ENCODE assay signal across 19 cellular contexts in the genomic region with DNA sequence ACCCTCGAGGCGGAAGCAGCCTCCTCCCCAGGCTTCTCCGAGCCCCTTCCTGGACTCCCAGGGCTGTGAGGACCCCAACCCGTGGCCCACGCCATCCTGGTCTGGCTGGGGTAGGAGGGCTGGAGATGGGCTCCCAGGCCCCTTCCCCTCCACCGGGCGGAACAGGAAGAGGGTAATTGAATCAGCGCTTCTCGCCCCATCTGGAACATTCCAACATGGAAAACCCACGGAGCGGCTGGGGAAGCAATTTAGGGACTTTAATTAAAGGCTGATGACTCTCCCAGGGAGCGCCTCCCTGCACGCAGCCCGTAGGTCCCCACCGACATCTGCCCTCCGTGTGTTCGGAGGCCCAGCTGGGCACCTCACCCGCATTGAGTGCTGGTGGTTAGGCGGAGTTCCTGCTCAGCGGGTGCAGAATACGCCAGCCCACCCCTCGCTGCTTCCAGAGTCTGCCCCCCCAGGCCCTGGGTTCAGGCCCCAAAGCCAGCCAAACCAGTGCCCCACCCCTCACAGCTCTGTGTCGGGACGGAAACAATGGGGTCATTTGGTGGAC. TPM values are rescaled to one million over a fixed set of nuclear protein-coding genes. Genes with fewer than 3 reads are reported as not detected.
DNase-seq lines count a peak whose midpoint lies in the region; ATAC-seq and TF ChIP-seq lines count a peak whose summit lies in the region.
"Had no signal": no experiment of that assay in that cellular context is flagged by ENCODE, and none has a peak within 500 bp of the region (broad histone marks: within the 10 kb centered on the region; RNA-seq: fewer than 3 reads in every experiment).

No MANE protein-coding gene starts in this region.

- no peak for ATAC-seq in central memory CD8-positive, alpha-beta T cell (replicated peaks; ENCODE audit: extremely low read depth, poor library complexity, severe bottlenecking)
- ATAC-seq: HCT116, PC-3 had no signal

- peaks cover 2% of the 10 kb centered on the region for H3K36me3 Mint-ChIP-seq in central memory CD8-positive, alpha-beta T cell (ENCODE audit: insufficient read depth)
- H3K36me3 Mint-ChIP-seq: CD4-positive, alpha-beta memory T cell had no signal

- peaks cover 22% of the 10 kb centered on the region for H3K27me3 Mint-ChIP-seq in central memory CD8-positive, alpha-beta T cell

- no peaks in the 10 kb centered on the region for H3K9me3 Mint-ChIP-seq in central memory CD8-positive, alpha-beta T cell

- no peak for TF ChIP-seq CTCF in BE2C (IDR thresholded peaks at IDR 0.05; ENCODE audit: low read depth, low read length)

- H3K27ac Mint-ChIP-seq in central memory CD8-positive, alpha-beta T cell (ENCODE audit: low read depth): peak overlapping the region; percentile 55

- no peak overlapping the region for H3K4me3 Mint-ChIP-seq in central memory CD8-positive, alpha-beta T cell
- H3K4me3 Mint-ChIP-seq: CD4-positive, alpha-beta memory T cell had no signal

- no peaks in the 10 kb centered on the region for H3K9me3 ChIP-seq in BE2C

- no peaks in the 10 kb centered on the region for H3K4me1 Mint-ChIP-seq in central memory CD8-positive, alpha-beta T cell
- H3K4me1 Mint-ChIP-seq: CD4-positive, alpha-beta memory T cell had no signal

- peaks cover 5% of the 10 kb centered on the region; the same call in 1 of the 2 replicates for H3K4me1 ChIP-seq in BE2C

- no peaks in the 10 kb centered on the region for H3K27me3 ChIP-seq in BE2C

- no peaks in the 10 kb centered on the region for H3K36me3 ChIP-seq in BE2C

- DNase-seq in BE2C (peak; percentile 9), islet precursor cell (peak; percentile 44), retina (peak; percentile 22), NK-92 (lab: John Stamatoyannopoulos, UW; ENCODE audit: unreplicated experiment) (no peak)
- DNase-seq in central memory CD8-positive, alpha-beta T cell (ENCODE audit: low spot score in 2 of 2): no peak
- no peak for DNase-seq in effector CD8-positive, alpha-beta T cell (lab: John Stamatoyannopoulos, UW)
- DNase-seq in activated CD8-positive, alpha-beta memory T cell treated with anti-CD3 and anti-CD28 coated beads for 24 hours: no peak
- DNase-seq: C1 segment of cervical spinal cord; CD4-positive, alpha-beta memory T cell; COR-L47; GOT3; NCI-H1048; NCI-H1417 treated with DMSO at 0.1 percent for 48 hours; NCI-H187; NCI-H2081 treated with DMSO at 0.1 percent for 48 hours; NCI-H774; NK-92 treated with Interleukin-12 subunit alpha and Interleukin-12 subunit beta, amount 100 ng/mL, for 24 hours; PC-3 had no signal

- no peak overlapping the region for H3K4me3 ChIP-seq in BE2C (ENCODE audit: low read depth, low read length)

RNA-seq across cellular contexts. Expression of a gene that starts 10.1 kb away (rescaled TPM):
- not detected for polyA plus RNA-seq in BE2C (2012; ENCODE audit: insufficient read depth, insufficient read length, low read depth)
- polyA plus RNA-seq: CD4-positive, alpha-beta memory T cell had no signal

RNA-seq across cellular contexts. Expression of a gene that starts 34.8 kb away (rescaled TPM):
- polyA plus RNA-seq in BE2C (2012; ENCODE audit: insufficient read depth, insufficient read length, low read depth): 30.4 TPM

RNA-seq across cellular contexts. Expression of a gene that starts 36.2 kb away (rescaled TPM):
- not detected for polyA plus RNA-seq in BE2C (2012; ENCODE audit: insufficient read depth, insufficient read length, low read depth)
- polyA plus RNA-seq: CD4-positive, alpha-beta memory T cell had no signal

RNA-seq across cellular contexts. Expression of a gene that starts 46.3 kb away (rescaled TPM):
- polyA plus RNA-seq in BE2C (2012; ENCODE audit: insufficient read depth, insufficient read length, low read depth): not detected
- polyA plus RNA-seq: CD4-positive, alpha-beta memory T cell had no signal

RNA-seq across cellular contexts. Expression of a gene that starts 51.2 kb away (rescaled TPM):
- polyA plus RNA-seq in BE2C (2012; ENCODE audit: insufficient read depth, insufficient read length, low read depth): 781 TPM

Comparison
In these comparisons a context has a peak if more than half of its experiments do, and no peak if none do; other contexts are left out.
1. DNase-seq: peak in BE2C (single experiment), islet precursor cell (single experiment) and retina (single experiment); none in central memory CD8-positive, alpha-beta T cell (0 of 2), NK-92 (single experiment), effector CD8-positive, alpha-beta T cell (single experiment) and activated CD8-positive, alpha-beta memory T cell treated with anti-CD3 and anti-CD28 coated beads for 24 hours (single experiment).